ENCODE assay signal across 13 cellular contexts in the genomic region with DNA sequence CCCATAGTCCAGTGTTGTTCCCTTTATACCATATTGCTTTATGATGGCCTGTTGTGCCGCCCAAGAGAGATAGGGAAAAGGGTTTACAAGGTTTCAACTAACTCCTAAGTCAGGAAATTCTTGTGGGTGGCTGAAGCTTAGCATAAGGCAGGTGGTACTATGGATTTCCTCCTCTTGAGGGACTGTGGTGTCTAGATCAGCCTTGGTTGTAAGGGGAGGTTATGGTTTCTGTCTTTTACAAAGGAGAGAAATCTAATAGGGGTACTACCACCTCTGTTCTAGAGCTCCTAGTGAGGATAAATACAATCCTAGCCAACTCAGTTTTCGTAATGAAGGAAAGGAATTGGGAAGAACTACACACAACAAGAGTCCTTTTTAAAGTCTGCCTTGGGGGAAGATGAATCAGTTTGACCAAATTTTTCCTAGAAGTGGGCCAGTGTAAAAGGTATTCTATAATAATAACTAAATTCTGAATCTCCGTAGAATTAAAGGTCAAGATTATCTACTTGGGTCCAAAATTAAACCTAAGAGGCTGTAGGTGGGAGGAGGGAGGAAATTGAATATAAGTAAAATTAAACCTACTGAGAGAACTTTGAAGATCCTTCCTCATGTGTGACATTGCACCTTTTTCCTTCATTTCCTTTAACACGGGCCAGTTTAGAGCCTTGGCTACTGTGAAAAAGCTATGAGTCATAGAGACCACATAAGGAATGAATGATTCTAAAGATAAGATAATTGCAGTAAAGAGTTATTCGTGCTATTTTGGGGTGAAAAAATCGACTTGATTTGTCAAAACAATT. TPM values are rescaled to one million over a fixed set of nuclear protein-coding genes. Genes with fewer than 3 reads are reported as not detected.
DNase-seq lines count a peak whose midpoint lies in the region; ATAC-seq lines count a peak whose summit lies in the region.
"Had no signal": no experiment of that assay in that cellular context is flagged by ENCODE, and none has a peak within 500 bp of the region (broad histone marks: within the 10 kb centered on the region; RNA-seq: fewer than 3 reads in every experiment).

No MANE protein-coding gene starts in this region.

- peaks cover 48 to 67% (median 57%) of the 10 kb centered on the region in 5 donors for H3K36me3 ChIP-seq in subcutaneous abdominal adipose tissue (ENCODE audit: control insufficient read depth in 5 of 5, insufficient read depth in 5 of 5, low read length in 5 of 5)

- no peaks in the 10 kb centered on the region for H3K27me3 ChIP-seq in subcutaneous abdominal adipose tissue (ENCODE audit: control insufficient read depth in 5 of 5, insufficient read depth in 4 of 5, low read length in 5 of 5)
- H3K27me3 ChIP-seq: dorsolateral prefrontal cortex had no signal

- H3K9me3 Mint-ChIP-seq in activated naive CD4-positive, alpha-beta T cell treated with anti-CD3 and anti-CD28 coated beads for 36 hours = no peaks in the 10 kb centered on the region

- DNase-seq in activated naive CD4-positive, alpha-beta T cell treated with anti-CD3 and anti-CD28 coated beads for 36 hours = no peak
- no peak for DNase-seq in activated naive CD4-positive, alpha-beta T cell treated with anti-CD3 and anti-CD28 coated beads, Interleukin-2, amount 50 U/mL, for 16 hours
- DNase-seq in RPMI7951 (ENCODE audit: low read depth) (peak; percentile 79), epithelial cell of prostate (ENCODE audit: low read depth, low spot score) (no peak), mesenteric fat pad (ENCODE audit: low spot score) (no peak), glomerular visceral epithelial cell (ENCODE audit: extremely low spot score) (no peak)
- DNase-seq: dorsolateral prefrontal cortex, hypothalamus, Karpas-422, NCI-H2227 treated with DMSO at 0.1 percent for 48 hours, small intestine had no signal

- intact Hi-C loops in activated naive CD4-positive, alpha-beta T cell treated with anti-CD3 and anti-CD28 coated beads for 36 hours (cut with micrococcal nuclease) = no loop called here

- no peaks in the 10 kb centered on the region for H3K4me1 ChIP-seq in subcutaneous abdominal adipose tissue (ENCODE audit: control insufficient read depth in 5 of 5, insufficient read depth in 5 of 5, low read length in 5 of 5)

- peak overlapping the region in 2 of 5 donors; percentile 11 to 51 for H3K9ac ChIP-seq in subcutaneous abdominal adipose tissue (ENCODE audit: low read length in 5 of 5)

- H3K4me3 ChIP-seq in subcutaneous abdominal adipose tissue (ENCODE audit: low read depth in 1 of 5, low read length in 5 of 5) = no peak overlapping the region
- H3K4me3 ChIP-seq: dorsolateral prefrontal cortex had no signal

- no peak overlapping the region for H3K4me3 Mint-ChIP-seq in activated naive CD4-positive, alpha-beta T cell treated with anti-CD3 and anti-CD28 coated beads for 36 hours

- peak overlapping the region; percentile 30 for H3K27ac Mint-ChIP-seq in activated naive CD4-positive, alpha-beta T cell treated with anti-CD3 and anti-CD28 coated beads for 36 hours

- CTCF ChIA-PET in activated naive CD4-positive, alpha-beta T cell treated with anti-CD3 and anti-CD28 coated beads for 36 hours (lab: Charles Lee) = interaction anchor here (0.7 to 1.0 kb wide), 2 partner anchors 72 to 146 kb away, joined by 3 read pairs; no protein-coding TSS in a partner anchor

- no peaks in the 10 kb centered on the region for H3K27me3 Mint-ChIP-seq in activated naive CD4-positive, alpha-beta T cell treated with anti-CD3 and anti-CD28 coated beads for 36 hours (ENCODE audit: low read depth)

- no peak for ATAC-seq in HG02763 (IDR thresholded peaks at IDR 0.05; ENCODE audit: unreplicated experiment)

- H3K36me3 Mint-ChIP-seq in activated naive CD4-positive, alpha-beta T cell treated with anti-CD3 and anti-CD28 coated beads for 36 hours (ENCODE audit: low read depth) = peaks cover 47% of the 10 kb centered on the region

- peaks cover 8% of the 10 kb centered on the region for H3K4me1 Mint-ChIP-seq in activated naive CD4-positive, alpha-beta T cell treated with anti-CD3 and anti-CD28 coated beads for 36 hours (ENCODE audit: low read depth)

- H3K9me3 ChIP-seq in subcutaneous abdominal adipose tissue (ENCODE audit: control insufficient read depth in 5 of 5, low read length in 5 of 5) = no peaks in the 10 kb centered on the region

- H3K27ac ChIP-seq in epithelial cell of prostate = peak overlapping the region; percentile 9
- H3K27ac ChIP-seq in subcutaneous abdominal adipose tissue (ENCODE audit: low read depth, low read length) = peak overlapping the region; percentile 50

RNA-seq across cellular contexts. Expression of gene DLAT, which starts 17.2 kb away (rescaled TPM):
- total RNA-seq in activated naive CD4-positive, alpha-beta T cell treated with anti-CD3 and anti-CD28 coated beads for 36 hours = 10 to 100 TPM; 34.2 to 36.8 TPM
- 55.1 and 72.1 TPM in 2 replicates for total RNA-seq in RPMI7951 (2014; rRNA removed; shearing (Covaris generic))
- 77.7 TPM for total RNA-seq in mesenteric fat pad

RNA-seq across cellular contexts. Expression of gene PIH1D2, which starts 31.5 kb away (rescaled TPM):
- under 1 TPM; 0.35 to 0.50 TPM for total RNA-seq in activated naive CD4-positive, alpha-beta T cell treated with anti-CD3 and anti-CD28 coated beads for 36 hours
- total RNA-seq in RPMI7951 (2014; rRNA removed; shearing (Covaris generic)) = 5.9 and 6.4 TPM in 2 replicates
- 1.5 TPM for total RNA-seq in mesenteric fat pad

RNA-seq across cellular contexts. Expression of gene NKAPD1, which starts 31.7 kb away (rescaled TPM):
- total RNA-seq in activated naive CD4-positive, alpha-beta T cell treated with anti-CD3 and anti-CD28 coated beads for 36 hours = 10 to 100 TPM; 14.8 to 19.6 TPM
- 20.9 and 22.5 TPM in 2 replicates for total RNA-seq in RPMI7951 (2014; rRNA removed; shearing (Covaris generic))
- total RNA-seq in mesenteric fat pad = 13.6 TPM

RNA-seq across cellular contexts. Expression of gene TIMM8B, which starts 44.2 kb away (rescaled TPM):
- 10 to 100 TPM; 35.4 to 41.7 TPM for total RNA-seq in activated naive CD4-positive, alpha-beta T cell treated with anti-CD3 and anti-CD28 coated beads for 36 hours
- 116 and 120 TPM in 2 replicates for total RNA-seq in RPMI7951 (2014; rRNA removed; shearing (Covaris generic))
- total RNA-seq in mesenteric fat pad = 57.2 TPM

RNA-seq across cellular contexts. Expression of gene SDHD, which starts 44.3 kb away (rescaled TPM):
- 100 to 1,000 TPM; 101 to 115 TPM for total RNA-seq in activated naive CD4-positive, alpha-beta T cell treated with anti-CD3 and anti-CD28 coated beads for 36 hours
- 275 and 281 TPM in 2 replicates for total RNA-seq in RPMI7951 (2014; rRNA removed; shearing (Covaris generic))
- 86.4 TPM for total RNA-seq in mesenteric fat pad
